In genomic region chr2:64859208-64860161, GRCh38 we compare ENCODE assay signal across 7 cellular contexts.
A peak's percentile ranks its signal among the peaks of the same experiment; 100 is the strongest.
DNase-seq lines count a peak whose midpoint lies in the region; ATAC-seq and TF ChIP-seq lines count a peak whose summit lies in the region.

No MANE protein-coding gene starts in this region.

- peak; percentile 85 for DNase-seq in GM10266 (ENCODE audit: extremely low spot score)
- DNase-seq in NT2/D1 (ENCODE audit: low read depth, low spot score): no peak
- DNase-seq in coronary artery (ENCODE audit: low spot score): peak; percentile 93
- DNase-seq in left lobe of liver (ENCODE audit: low spot score): peak; percentile 91
- DNase-seq in stimulated activated naive CD8-positive, alpha-beta T cell treated with anti-CD3 and anti-CD28 coated beads, Interleukin-15, amount 100 ng/mL, for 72 hours: peak in 1 of 2 donors; percentile 26
- no peak for DNase-seq in NCI-H526 treated with DMSO at 0.1 percent for 48 hours (lab: John Stamatoyannopoulos, UW)

- H3K4me3 Mint-ChIP-seq in stimulated activated naive CD8-positive, alpha-beta T cell treated with anti-CD3 and anti-CD28 coated beads, Interleukin-15, amount 100 ng/mL, for 72 hours: peak overlapping the region; percentile 23 to 55

- peaks cover 7% of the 10 kb centered on the region for H3K4me1 Mint-ChIP-seq in stimulated activated naive CD8-positive, alpha-beta T cell treated with anti-CD3 and anti-CD28 coated beads, Interleukin-15, amount 100 ng/mL, for 72 hours

- no peak for TF ChIP-seq CTCF in GM10266 (IDR thresholded peaks at IDR 0.05; ENCODE audit: control insufficient read depth, insufficient read depth, low read depth, missing control alignments)
- no peak for TF ChIP-seq CTCF in coronary artery (IDR thresholded peaks at IDR 0.05)

- peaks cover 14% of the 10 kb centered on the region for H3K4me1 ChIP-seq in NT2/D1 (ENCODE audit: insufficient read depth, insufficient read length)

- peak overlapping the region in 1 of 2 donors; percentile 51 for H3K27ac Mint-ChIP-seq in stimulated activated naive CD8-positive, alpha-beta T cell treated with anti-CD3 and anti-CD28 coated beads, Interleukin-15, amount 100 ng/mL, for 72 hours

- no peaks in the 10 kb centered on the region for H3K9me3 Mint-ChIP-seq in stimulated activated naive CD8-positive, alpha-beta T cell treated with anti-CD3 and anti-CD28 coated beads, Interleukin-15, amount 100 ng/mL, for 72 hours

- H3K27ac ChIP-seq in coronary artery: peak overlapping the region; percentile 72 to 92

- H3K4me3 ChIP-seq in NT2/D1 (ENCODE audit: insufficient read length, low read depth) (peak overlapping the region; percentile 30), coronary artery (peak overlapping the region; percentile 61)

- H3K9ac ChIP-seq in NT2/D1 (ENCODE audit: insufficient read length, low read depth): peak overlapping the region; percentile 74

- H3K27me3 ChIP-seq in NT2/D1 (ENCODE audit: insufficient read depth, insufficient read length): no peaks in the 10 kb centered on the region

- peaks cover 6% of the 10 kb centered on the region; the same call in 1 of the 2 replicates for H3K9me3 ChIP-seq in NT2/D1 (ENCODE audit: insufficient read depth, low read length)

- peaks cover 15% of the 10 kb centered on the region for H3K27me3 Mint-ChIP-seq in stimulated activated naive CD8-positive, alpha-beta T cell treated with anti-CD3 and anti-CD28 coated beads, Interleukin-15, amount 100 ng/mL, for 72 hours

- ATAC-seq in HG02981 (IDR thresholded peaks at IDR 0.05; ENCODE audit: unreplicated experiment) (peak; percentile 40), left lobe of liver (peak; percentile 90)
- ATAC-seq in stimulated activated naive CD8-positive, alpha-beta T cell treated with anti-CD3 and anti-CD28 coated beads, Interleukin-15, amount 100 ng/mL, for 72 hours: peak; percentile 55

- H3K36me3 ChIP-seq in NT2/D1 (ENCODE audit: insufficient read depth, insufficient read length, low read length): no peaks in the 10 kb centered on the region

Comparison
In these comparisons a context has a peak if more than half of its experiments do, and no peak if none do; other contexts are left out.
1. DNase-seq: peak in GM10266 (single experiment), coronary artery (single experiment) and left lobe of liver (single experiment); none in NT2/D1 (single experiment) and NCI-H526 treated with DMSO at 0.1 percent for 48 hours (single experiment).
2. ATAC-seq: peak in every context shown above with its lines; median percentile 90 in left lobe of liver; 55 in stimulated activated naive CD8-positive, alpha-beta T cell treated with anti-CD3 and anti-CD28 coated beads, Interleukin-15, amount 100 ng/mL, for 72 hours; 40 in HG02981.